2 cellular contexts compared by ENCODE assay signal in the genomic region with DNA sequence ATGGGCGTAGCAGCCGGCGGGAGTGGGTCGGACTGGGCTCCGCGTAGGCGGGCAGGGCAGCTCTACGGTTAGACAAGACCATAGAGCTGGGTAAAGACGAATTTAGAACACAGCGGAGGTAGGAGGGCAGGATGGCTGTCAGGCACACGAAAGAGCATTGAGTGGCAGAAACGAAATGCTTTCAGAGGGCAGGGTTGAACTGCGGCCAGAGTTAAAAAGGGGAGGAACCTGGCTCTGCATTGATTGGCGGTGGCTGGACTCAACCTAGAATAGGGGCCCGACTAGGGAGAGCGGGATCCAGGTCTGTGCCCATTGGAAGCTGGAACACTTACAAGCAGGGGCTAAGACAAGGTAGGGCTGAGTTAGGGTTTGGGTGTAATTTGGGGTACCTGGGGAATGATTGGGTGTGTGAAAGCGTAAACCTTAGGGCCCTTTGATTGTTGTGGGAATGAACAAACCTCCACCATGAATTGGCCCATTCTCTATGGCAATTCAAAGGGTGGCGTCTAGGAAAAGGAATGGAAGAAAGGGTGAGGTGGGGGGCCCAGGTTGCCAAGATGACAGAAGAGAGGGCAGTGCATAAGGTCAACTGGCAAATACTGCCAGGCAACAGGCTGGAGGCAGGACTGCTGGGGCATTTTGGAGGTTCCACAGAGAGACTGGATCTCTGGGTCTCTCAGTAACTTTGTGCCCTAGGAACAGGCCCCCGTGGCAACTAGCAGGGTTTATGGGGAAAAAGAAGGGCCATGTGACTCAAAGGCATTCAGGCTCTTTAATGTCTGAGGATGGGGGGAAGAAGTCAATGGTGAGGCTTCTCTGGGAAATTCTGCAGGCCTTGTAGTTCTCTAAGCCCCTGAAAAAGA.
A peak's percentile ranks its signal among the peaks of the same experiment; 100 is the strongest.
TF ChIP-seq lines count a peak whose summit lies in the region.

No MANE protein-coding gene starts in this region.

TF ChIP-seq in liver, 16 proteins besides CTCF, POLR2A, EP300 and RAD21:
- peak; percentile 3 to 5 for TF ChIP-seq RXRA (IDR thresholded peaks at IDR 0.05)
- TF ChIP-seq GABPA (IDR thresholded peaks at IDR 0.05 in 1 of 2, conservative IDR thresholded peaks at IDR 0.05 in 1 of 2): no peak
- TF ChIP-seq, protein P1, sequence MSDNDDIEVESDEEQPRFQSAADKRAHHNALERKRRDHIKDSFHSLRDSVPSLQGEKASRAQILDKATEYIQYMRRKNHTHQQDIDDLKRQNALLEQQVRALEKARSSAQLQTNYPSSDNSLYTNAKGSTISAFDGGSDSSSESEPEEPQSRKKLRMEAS (IDR thresholded peaks at IDR 0.05): peak; percentile 8
- TF ChIP-seq, protein P2, sequence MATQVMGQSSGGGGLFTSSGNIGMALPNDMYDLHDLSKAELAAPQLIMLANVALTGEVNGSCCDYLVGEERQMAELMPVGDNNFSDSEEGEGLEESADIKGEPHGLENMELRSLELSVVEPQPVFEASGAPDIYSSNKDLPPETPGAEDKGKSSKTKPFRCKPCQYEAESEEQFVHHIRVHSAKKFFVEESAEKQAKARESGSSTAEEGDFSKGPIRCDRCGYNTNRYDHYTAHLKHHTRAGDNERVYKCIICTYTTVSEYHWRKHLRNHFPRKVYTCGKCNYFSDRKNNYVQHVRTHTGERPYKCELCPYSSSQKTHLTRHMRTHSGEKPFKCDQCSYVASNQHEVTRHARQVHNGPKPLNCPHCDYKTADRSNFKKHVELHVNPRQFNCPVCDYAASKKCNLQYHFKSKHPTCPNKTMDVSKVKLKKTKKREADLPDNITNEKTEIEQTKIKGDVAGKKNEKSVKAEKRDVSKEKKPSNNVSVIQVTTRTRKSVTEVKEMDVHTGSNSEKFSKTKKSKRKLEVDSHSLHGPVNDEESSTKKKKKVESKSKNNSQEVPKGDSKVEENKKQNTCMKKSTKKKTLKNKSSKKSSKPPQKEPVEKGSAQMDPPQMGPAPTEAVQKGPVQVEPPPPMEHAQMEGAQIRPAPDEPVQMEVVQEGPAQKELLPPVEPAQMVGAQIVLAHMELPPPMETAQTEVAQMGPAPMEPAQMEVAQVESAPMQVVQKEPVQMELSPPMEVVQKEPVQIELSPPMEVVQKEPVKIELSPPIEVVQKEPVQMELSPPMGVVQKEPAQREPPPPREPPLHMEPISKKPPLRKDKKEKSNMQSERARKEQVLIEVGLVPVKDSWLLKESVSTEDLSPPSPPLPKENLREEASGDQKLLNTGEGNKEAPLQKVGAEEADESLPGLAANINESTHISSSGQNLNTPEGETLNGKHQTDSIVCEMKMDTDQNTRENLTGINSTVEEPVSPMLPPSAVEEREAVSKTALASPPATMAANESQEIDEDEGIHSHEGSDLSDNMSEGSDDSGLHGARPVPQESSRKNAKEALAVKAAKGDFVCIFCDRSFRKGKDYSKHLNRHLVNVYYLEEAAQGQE (IDR thresholded peaks at IDR 0.05): peak; percentile 1
- TF ChIP-seq EGR1 (IDR thresholded peaks at IDR 0.05; ENCODE audit: low read depth in 2 of 2): peak in 1 of 2 donors; percentile 80
- TF ChIP-seq HNF4G (IDR thresholded peaks at IDR 0.05): no peak
- TF ChIP-seq YY1 (IDR thresholded peaks at IDR 0.05): peak; percentile 27
- TF ChIP-seq FOXA1 (IDR thresholded peaks at IDR 0.05): peak; percentile 5
- peak in 1 of 2 donors; percentile 2 for TF ChIP-seq HNF4A (conservative IDR thresholded peaks at IDR 0.05)

TF ChIP-seq in HepG2, 621 proteins besides CTCF, POLR2A, EP300 and RAD21:
- TF ChIP-seq SMARCC2 (IDR thresholded peaks at IDR 0.05) (no peak), ZNF232 (CRISPR knock-in tag; IDR thresholded peaks at IDR 0.05; ENCODE audit: borderline replicate concordance) (no peak), ZNF790 (CRISPR knock-in tag; IDR thresholded peaks at IDR 0.05; ENCODE audit: borderline replicate concordance) (no peak), SRSF4 (IDR thresholded peaks at IDR 0.05; ENCODE audit: low read depth, low read length, poor library complexity, severe bottlenecking) (no peak), ZNF3 (CRISPR knock-in tag; IDR thresholded peaks at IDR 0.05) (no peak), PHF8 (CRISPR knock-in tag; IDR thresholded peaks at IDR 0.05) (no peak), DPF2 (CRISPR knock-in tag; IDR thresholded peaks at IDR 0.05; ENCODE audit: borderline replicate concordance, low read depth) (no peak), ZNF615 (CRISPR knock-in tag; IDR thresholded peaks at IDR 0.05; ENCODE audit: borderline replicate concordance) (no peak), ZNF274 (CRISPR knock-in tag; IDR thresholded peaks at IDR 0.05) (no peak), GTF3A (CRISPR knock-in tag; conservative IDR thresholded peaks at IDR 0.05) (no peak), CCAR2 (optimal IDR thresholded peaks at IDR 0.05; ENCODE audit: low read depth, low read length) (no peak)
- TF ChIP-seq, protein P3, sequence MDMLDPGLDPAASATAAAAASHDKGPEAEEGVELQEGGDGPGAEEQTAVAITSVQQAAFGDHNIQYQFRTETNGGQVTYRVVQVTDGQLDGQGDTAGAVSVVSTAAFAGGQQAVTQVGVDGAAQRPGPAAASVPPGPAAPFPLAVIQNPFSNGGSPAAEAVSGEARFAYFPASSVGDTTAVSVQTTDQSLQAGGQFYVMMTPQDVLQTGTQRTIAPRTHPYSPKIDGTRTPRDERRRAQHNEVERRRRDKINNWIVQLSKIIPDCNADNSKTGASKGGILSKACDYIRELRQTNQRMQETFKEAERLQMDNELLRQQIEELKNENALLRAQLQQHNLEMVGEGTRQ (IDR thresholded peaks at IDR 0.05; ENCODE audit: low read depth, low read length): no peak
- TF ChIP-seq, protein P3 (CRISPR knock-in tag; IDR thresholded peaks at IDR 0.05; ENCODE audit: borderline replicate concordance): no peak
- TF ChIP-seq, protein P4, sequence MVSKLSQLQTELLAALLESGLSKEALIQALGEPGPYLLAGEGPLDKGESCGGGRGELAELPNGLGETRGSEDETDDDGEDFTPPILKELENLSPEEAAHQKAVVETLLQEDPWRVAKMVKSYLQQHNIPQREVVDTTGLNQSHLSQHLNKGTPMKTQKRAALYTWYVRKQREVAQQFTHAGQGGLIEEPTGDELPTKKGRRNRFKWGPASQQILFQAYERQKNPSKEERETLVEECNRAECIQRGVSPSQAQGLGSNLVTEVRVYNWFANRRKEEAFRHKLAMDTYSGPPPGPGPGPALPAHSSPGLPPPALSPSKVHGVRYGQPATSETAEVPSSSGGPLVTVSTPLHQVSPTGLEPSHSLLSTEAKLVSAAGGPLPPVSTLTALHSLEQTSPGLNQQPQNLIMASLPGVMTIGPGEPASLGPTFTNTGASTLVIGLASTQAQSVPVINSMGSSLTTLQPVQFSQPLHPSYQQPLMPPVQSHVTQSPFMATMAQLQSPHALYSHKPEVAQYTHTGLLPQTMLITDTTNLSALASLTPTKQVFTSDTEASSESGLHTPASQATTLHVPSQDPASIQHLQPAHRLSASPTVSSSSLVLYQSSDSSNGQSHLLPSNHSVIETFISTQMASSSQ (IDR thresholded peaks at IDR 0.05; ENCODE audit: low read depth): no peak
- TF ChIP-seq, protein P4 (CRISPR knock-in tag; IDR thresholded peaks at IDR 0.05; ENCODE audit: borderline replicate concordance): no peak
- TF ChIP-seq, protein P5, sequence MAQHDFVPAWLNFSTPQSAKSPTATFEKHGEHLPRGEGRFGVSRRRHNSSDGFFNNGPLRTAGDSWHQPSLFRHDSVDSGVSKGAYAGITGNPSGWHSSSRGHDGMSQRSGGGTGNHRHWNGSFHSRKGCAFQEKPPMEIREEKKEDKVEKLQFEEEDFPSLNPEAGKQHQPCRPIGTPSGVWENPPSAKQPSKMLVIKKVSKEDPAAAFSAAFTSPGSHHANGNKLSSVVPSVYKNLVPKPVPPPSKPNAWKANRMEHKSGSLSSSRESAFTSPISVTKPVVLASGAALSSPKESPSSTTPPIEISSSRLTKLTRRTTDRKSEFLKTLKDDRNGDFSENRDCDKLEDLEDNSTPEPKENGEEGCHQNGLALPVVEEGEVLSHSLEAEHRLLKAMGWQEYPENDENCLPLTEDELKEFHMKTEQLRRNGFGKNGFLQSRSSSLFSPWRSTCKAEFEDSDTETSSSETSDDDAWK (CRISPR knock-in tag; IDR thresholded peaks at IDR 0.05): no peak
